In genomic region chr6:31597006-31597405, GRCh38 we compare ENCODE assay signal across 5 cellular contexts. TPM values are rescaled to one million over a fixed set of nuclear protein-coding genes. Genes with fewer than 3 reads are reported as not detected.
A peak's percentile ranks its signal among the peaks of the same experiment; 100 is the strongest.
DNase-seq lines count a peak whose midpoint lies in the region; FAIRE-seq and TF ChIP-seq lines count a peak whose summit lies in the region.

No MANE protein-coding gene starts in this region.

- H3K79me2 ChIP-seq in H9 (ENCODE audit: insufficient read depth, low read length) (no peaks in the 10 kb centered on the region), OCI-LY7 (ENCODE audit: insufficient read depth, low read depth, low read length) (no peaks in the 10 kb centered on the region), mesendoderm (ENCODE audit: control insufficient read depth, insufficient read depth, low read length) (no peaks in the 10 kb centered on the region)

- intact Hi-C loops in OCI-LY7 (cut with micrococcal nuclease; ENCODE audit: unreplicated experiment), result loop anchor here (1.0 kb wide), 1 partner anchor 16 kb away; no protein-coding TSS in a partner anchor

- H3K9ac ChIP-seq in H9 (ENCODE audit: extremely low read depth, insufficient read length, low read length) (no peak overlapping the region), mesendoderm (ENCODE audit: low read length) (no peak overlapping the region)

- H3K18ac ChIP-seq in H9 (ENCODE audit: insufficient read length, low read depth, low read length) (no peak overlapping the region), mesendoderm (ENCODE audit: low read length) (no peak overlapping the region)

- H3K27me3 ChIP-seq in H9 (ENCODE audit: insufficient read depth, low read length) (no peaks in the 10 kb centered on the region), mesendoderm (ENCODE audit: insufficient read depth, low read length, poor library complexity) (no peaks in the 10 kb centered on the region)

- H3K79me1 ChIP-seq in H9 (ENCODE audit: insufficient read depth, low read depth, low read length, poor library complexity, severe bottlenecking) (no peaks in the 10 kb centered on the region), mesendoderm (ENCODE audit: low read length) (no peaks in the 10 kb centered on the region)

- no peak overlapping the region for H2AK5ac ChIP-seq in H9 (ENCODE audit: insufficient read length, low read length)
- no peak overlapping the region for H2AK5ac ChIP-seq in mesendoderm (ENCODE audit: low read length)

- H3K4me1 Mint-ChIP-seq in H9, result peaks cover 11 to 18% of the 10 kb centered on the region in 2 experiments

- no peaks in the 10 kb centered on the region for H3K36me3 Mint-ChIP-seq in H9 (ENCODE audit: insufficient read depth in 1 of 3, low read depth in 3 of 3)

- no peak overlapping the region for H3K27ac Mint-ChIP-seq in H9

- CTCF ChIA-PET in OCI-LY7 (lab: Charles Lee; ENCODE audit: unreplicated experiment), result interaction anchor here (1.4 to 3.7 kb wide), 3 partner anchors 15 to 49 kb away, joined by 6 to 27 read pairs (median 23); partner anchors contain the start of genes ATP6V1G2, LTB and NFKBIL1

- H3K27ac ChIP-seq in H9 (ENCODE audit: insufficient read length, low read depth, low read length) (no peak overlapping the region), OCI-LY7 (ENCODE audit: low read depth, low read length, poor library complexity, severe bottlenecking) (no peak overlapping the region), mesendoderm (ENCODE audit: low read depth, low read length) (no peak overlapping the region)

- no peak overlapping the region for H2AFZ ChIP-seq in H9 (ENCODE audit: low read length)
- H2AFZ ChIP-seq in OCI-LY7 (ENCODE audit: low read length), result no peak overlapping the region

- H3K23ac ChIP-seq in H9 (ENCODE audit: insufficient read length, low read depth, low read length) (no peak overlapping the region), mesendoderm (ENCODE audit: low read length) (no peak overlapping the region)

- H4K8ac ChIP-seq in H9 (replicated peaks; ENCODE audit: insufficient read length, low read depth, low read length) (no peak overlapping the region), mesendoderm (ENCODE audit: low read depth, low read length) (no peak overlapping the region)

- H2BK15ac ChIP-seq in H9 (ENCODE audit: low read depth, low read length), result no peak overlapping the region
- H2BK15ac ChIP-seq in mesendoderm (replicated peaks; ENCODE audit: low read depth), result no peak overlapping the region

- TF ChIP-seq CTCF in H9 (conservative IDR thresholded peaks at IDR 0.05) (peak; percentile 64), OCI-LY7 (conservative IDR thresholded peaks at IDR 0.05; ENCODE audit: low read length) (peak; percentile 84), epithelial cell of proximal tubule (conservative IDR thresholded peaks at IDR 0.05; ENCODE audit: low read depth, low read length) (peak; percentile 40)

- H3K4ac ChIP-seq in H9 (ENCODE audit: low read depth, low read length), result no peak overlapping the region
- H3K4ac ChIP-seq in mesendoderm (ENCODE audit: low read depth, low read length), result no peak overlapping the region

- H3K27me3 Mint-ChIP-seq in H9 (ENCODE audit: low read depth), result no peaks in the 10 kb centered on the region; the same call in 1 of the 2 replicates

- H4K20me1 ChIP-seq in H9 (ENCODE audit: control insufficient read depth, insufficient read depth, insufficient read length), result no peaks in the 10 kb centered on the region
- H4K20me1 ChIP-seq in OCI-LY7 (ENCODE audit: insufficient read depth, low read length), result no peaks in the 10 kb centered on the region

- no peak for FAIRE-seq in frontal cortex (lab: Jason Lieb, UNC)

- no peak overlapping the region for H4K91ac ChIP-seq in H9 (ENCODE audit: insufficient read length, low read depth, low read length)

- H3K9me2 ChIP-seq in OCI-LY7 (ENCODE audit: insufficient read depth, low read length), result no peaks in the 10 kb centered on the region

- H2BK20ac ChIP-seq in H9 (ENCODE audit: low read depth, low read length, poor library complexity, severe bottlenecking), result no peak overlapping the region

- H3K23me2 ChIP-seq in H9 (ENCODE audit: insufficient read length, low read depth, low read length, poor library complexity, severe bottlenecking), result no peaks in the 10 kb centered on the region

- no peak overlapping the region for H2BK120ac ChIP-seq in H9 (ENCODE audit: low read depth, low read length, poor library complexity, severe bottlenecking)
- H2BK120ac ChIP-seq in mesendoderm (ENCODE audit: low read depth, low read length), result no peak overlapping the region

- no peak overlapping the region for H2BK5ac ChIP-seq in H9 (ENCODE audit: insufficient read length, low read length)
- no peak overlapping the region for H2BK5ac ChIP-seq in mesendoderm (ENCODE audit: low read length)

- no peaks in the 10 kb centered on the region; a peak in 1 of 5 replicates for H3K9me3 Mint-ChIP-seq in H9

- no peak overlapping the region for H3K4me3 Mint-ChIP-seq in H9

- no peak for DNase-seq in H9
- peak; percentile 82 for DNase-seq in OCI-LY7 (ENCODE audit: low spot score)
- DNase-seq in epithelial cell of proximal tubule (ENCODE audit: low read depth), result no peak
- no peak for DNase-seq in mesendoderm
- DNase-seq in frontal cortex (ENCODE audit: low spot score in 2 of 2), result no peak

- no peak overlapping the region for H3K56ac ChIP-seq in H9 (ENCODE audit: insufficient read length, low read depth, low read length)
- no peak overlapping the region for H3K56ac ChIP-seq in mesendoderm (ENCODE audit: low read length)

- POLR2A ChIA-PET in OCI-LY7 (lab: Charles Lee), result interaction anchor here (0.6 to 6.2 kb wide), 5 partner anchors 8 to 55 kb away, joined by 3 to 49 read pairs (median 9); partner anchors contain the start of genes DDX39B and LTB

- BruUV-seq in OCI-LY7 (replicated peaks; lab: Mats Ljungman, UMichigan), result no TSS peak

- no peak overlapping the region for H2BK12ac ChIP-seq in H9 (ENCODE audit: insufficient read length, low read depth, low read length)

- H4K5ac ChIP-seq in H9 (ENCODE audit: insufficient read length, low read depth, low read length) (no peak overlapping the region), mesendoderm (ENCODE audit: low read length) (no peak overlapping the region)

- H3K4me1 ChIP-seq in H9 (ENCODE audit: insufficient read depth, low read length) (no peaks in the 10 kb centered on the region; the same call in 1 of the 2 replicates), OCI-LY7 (ENCODE audit: insufficient read depth, low read length, poor library complexity, severe bottlenecking) (peaks cover 29% of the 10 kb centered on the region), mesendoderm (ENCODE audit: control insufficient read depth, low read depth, low read length) (no peaks in the 10 kb centered on the region)

- H3K4me2 ChIP-seq in H9 (ENCODE audit: insufficient read depth, insufficient read length, low read length) (no peak overlapping the region), OCI-LY7 (ENCODE audit: low read length) (no peak overlapping the region), mesendoderm (ENCODE audit: low read length) (no peak overlapping the region)

- H3K36me3 ChIP-seq in OCI-LY7 (ENCODE audit: insufficient read depth, low read length), result no peaks in the 10 kb centered on the region
- no peaks in the 10 kb centered on the region for H3K36me3 ChIP-seq in mesendoderm (ENCODE audit: control insufficient read depth, insufficient read depth, low read length)

- no peak overlapping the region for H3T11ph ChIP-seq in H9 (ENCODE audit: low read length)

- H3K4me3 ChIP-seq in OCI-LY7 (ENCODE audit: low read depth, low read length, poor library complexity, severe bottlenecking), result no peak overlapping the region
- no peak overlapping the region for H3K4me3 ChIP-seq in epithelial cell of proximal tubule (ENCODE audit: low read depth, low read length)
- H3K4me3 ChIP-seq in mesendoderm (ENCODE audit: low read length), result no peak overlapping the region

- no peak overlapping the region for H3K14ac ChIP-seq in H9 (ENCODE audit: insufficient read depth, low read length)

- WGBS in H9 (ENCODE audit: extremely low coverage, insufficient read length, low lambda C conversion rate), result no CpG with 5 or more reads among the region's 2 CpGs
- no CpG with 5 or more reads among the region's 2 CpGs for WGBS in mesendoderm (ENCODE audit: extremely low coverage, insufficient coverage, low lambda C conversion rate)

- no peaks in the 10 kb centered on the region for H3K9me3 ChIP-seq in H9 (ENCODE audit: control insufficient read depth, low read depth, low read length)
- H3K9me3 ChIP-seq in OCI-LY7 (ENCODE audit: low read length), result no peaks in the 10 kb centered on the region

RNA-seq across cellular contexts. Expression of gene NCR3, which starts 4.2 kb away (rescaled TPM):
- total RNA-seq in H9 (2021) (0.55 and 0.64 TPM in 2 replicates), OCI-LY7 (2022) (0.74 and 2.0 TPM in 2 replicates), epithelial cell of proximal tubule (not detected in 2 replicates), frontal cortex (not detected)
- 1.6 TPM in 1 of 2 replicates, not detected in the other for total RNA-seq in OCI-LY7 (2014; rRNA removed; shearing (Covaris generic))
- polyA plus RNA-seq in mesendoderm (2013, experiment 1 of 2), result not detected
- polyA plus RNA-seq in mesendoderm (2013, experiment 2 of 2), result 0.06 TPM

RNA-seq across cellular contexts. Expression of gene LST1, which starts 10.9 kb away (rescaled TPM):
- total RNA-seq in H9 (2021) (not detected in 2 replicates), OCI-LY7 (2022) (4.2 and 4.9 TPM in 2 replicates), epithelial cell of proximal tubule (not detected in 2 replicates), frontal cortex (1.2 TPM)
- 1.2 and 3.0 TPM in 2 replicates for total RNA-seq in OCI-LY7 (2014; rRNA removed; shearing (Covaris generic))
- 0.04 TPM for polyA plus RNA-seq in mesendoderm (2013, experiment 1 of 2)
- polyA plus RNA-seq in mesendoderm (2013, experiment 2 of 2), result not detected

RNA-seq across cellular contexts. Expression of gene LTB, which starts 14.8 kb away (rescaled TPM):
- total RNA-seq in H9 (2021) (not detected in 2 replicates), OCI-LY7 (2022) (36.9 and 39.2 TPM in 2 replicates), epithelial cell of proximal tubule (12.0 and 50.8 TPM in 2 replicates), frontal cortex (not detected)
- 36.5 and 46.8 TPM in 2 replicates for total RNA-seq in OCI-LY7 (2014; rRNA removed; shearing (Covaris generic))
- polyA plus RNA-seq in mesendoderm (2013, experiment 1 of 2), result 0.18 TPM
- polyA plus RNA-seq in mesendoderm (2013, experiment 2 of 2), result not detected

RNA-seq across cellular contexts. Expression of gene AIF1, which starts 18.0 kb away (rescaled TPM):
- 3.2 and 4.2 TPM in 2 replicates for total RNA-seq in H9 (2021)
- 15.3 and 22.0 TPM in 2 replicates for total RNA-seq in OCI-LY7 (2014; rRNA removed; shearing (Covaris generic))
- total RNA-seq in OCI-LY7 (2022), result 16.3 and 17.2 TPM in 2 replicates
- total RNA-seq in epithelial cell of proximal tubule, result not detected in 2 replicates
- 29.5 TPM for polyA plus RNA-seq in mesendoderm (2013, experiment 1 of 2)
- 29.3 TPM for polyA plus RNA-seq in mesendoderm (2013, experiment 2 of 2)
- 6.9 TPM for total RNA-seq in frontal cortex

RNA-seq across cellular contexts. Expression of gene TNF, which starts 21.6 kb away (rescaled TPM):
- not detected in 2 replicates for total RNA-seq in H9 (2021)
- 1.7 and 3.5 TPM in 2 replicates for total RNA-seq in OCI-LY7 (2014; rRNA removed; shearing (Covaris generic))
- 2.5 TPM in 2 replicates for total RNA-seq in OCI-LY7 (2022)
- 13.9 and 14.2 TPM in 2 replicates for total RNA-seq in epithelial cell of proximal tubule
- polyA plus RNA-seq in mesendoderm (2013, experiment 1 of 2), result 0.04 TPM
- polyA plus RNA-seq in mesendoderm (2013, experiment 2 of 2), result 0.03 TPM
- not detected for total RNA-seq in frontal cortex

Comparison
In these comparisons a context has a peak if more than half of its experiments do, and no peak if none do; other contexts are left out.
1. RNA of gene LTB, which starts 14.8 kb away (total RNA-seq): 12.0 to 50.8 TPM in epithelial cell of proximal tubule and 36.5 to 46.8 TPM in OCI-LY7; not detected in H9 and not detected in frontal cortex (single experiment); every median in the first group is over 10 times any median in the second.
2. Peak in every context shown above with its lines, with median percentiles within 50 percentile points of each other: CTCF ChIP-seq.